In the genomic region with DNA sequence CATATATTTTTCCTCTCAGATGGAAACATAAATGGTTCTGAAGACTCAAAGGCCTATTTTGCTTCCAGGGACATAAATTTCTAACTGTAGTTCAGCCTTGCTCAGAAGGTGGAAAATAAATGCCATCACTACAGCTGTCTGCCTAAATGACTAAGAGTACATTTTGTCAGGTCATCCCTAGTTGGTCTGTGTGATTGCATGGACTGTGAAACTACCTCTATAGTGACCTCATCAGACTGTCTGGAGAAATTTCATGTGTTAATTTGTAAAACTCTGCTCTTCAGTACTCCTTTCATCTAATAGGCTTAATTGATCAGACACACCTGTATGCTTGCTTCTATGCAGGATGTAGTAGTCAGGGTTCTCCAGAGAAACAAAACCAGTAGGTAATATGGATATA, we compare ENCODE assay signal across 11 cellular contexts.
DNase-seq lines count a peak whose midpoint lies in the region; ATAC-seq and TF ChIP-seq lines count a peak whose summit lies in the region.
"Had no signal": no experiment of that assay in that cellular context is flagged by ENCODE, and none has a peak within 500 bp of the region (broad histone marks: within the 10 kb centered on the region; RNA-seq: fewer than 3 reads in every experiment).

No MANE protein-coding gene starts in this region.

- no peaks in the 10 kb centered on the region for H3K4me1 Mint-ChIP-seq in activated T-helper 2 cell treated with anti-CD3 and anti-CD28 coated beads, Interferon-gamma antibody, Interleukin-2, Interleukin-4, amounts not matched to agents 10 μg/mL and 5 μg/mL and 100 μg/mL, durations not matched to agents 14 hours and 24 hours and 36 hours (ENCODE audit: low read depth)
- H3K4me1 Mint-ChIP-seq: T-helper 17 cell had no signal

- H3K4me1 ChIP-seq in BE2C: no peaks in the 10 kb centered on the region
- no peaks in the 10 kb centered on the region for H3K4me1 ChIP-seq in ovary (ENCODE audit: insufficient read depth)

- no peak overlapping the region for H3K27ac Mint-ChIP-seq in activated T-helper 2 cell treated with anti-CD3 and anti-CD28 coated beads, Interferon-gamma antibody, Interleukin-2, Interleukin-4, amounts not matched to agents 10 μg/mL and 5 μg/mL and 100 μg/mL, durations not matched to agents 14 hours and 24 hours and 36 hours
- H3K27ac Mint-ChIP-seq: activated T-helper 1 cell treated with anti-CD3 and anti-CD28 coated beads, Interleukin-12 subunit alpha, Interleukin-12 subunit beta, Interleukin-2, Interleukin-4 antibody, amounts not matched to agents 30 ng/mL and 10 ng/mL and 1 ng/mL, durations not matched to agents 14 hours and 24 hours and 36 hours; T-helper 17 cell had no signal

- TF ChIP-seq CTCF in BE2C (IDR thresholded peaks at IDR 0.05; ENCODE audit: low read depth, low read length) (peak; percentile 35), ovary (IDR thresholded peaks at IDR 0.05) (no peak)

- H3K9me3 Mint-ChIP-seq in activated T-helper 2 cell treated with anti-CD3 and anti-CD28 coated beads, Interferon-gamma antibody, Interleukin-2, Interleukin-4, amounts not matched to agents 10 μg/mL and 5 μg/mL and 100 μg/mL, durations not matched to agents 14 hours and 24 hours and 36 hours: peaks cover 21% of the 10 kb centered on the region

- no peaks in the 10 kb centered on the region for H3K36me3 Mint-ChIP-seq in activated T-helper 2 cell treated with anti-CD3 and anti-CD28 coated beads, Interferon-gamma antibody, Interleukin-2, Interleukin-4, amounts not matched to agents 10 μg/mL and 5 μg/mL and 100 μg/mL, durations not matched to agents 14 hours and 24 hours and 36 hours (ENCODE audit: low read depth)

- H3K27me3 Mint-ChIP-seq in activated T-helper 2 cell treated with anti-CD3 and anti-CD28 coated beads, Interferon-gamma antibody, Interleukin-2, Interleukin-4, amounts not matched to agents 10 μg/mL and 5 μg/mL and 100 μg/mL, durations not matched to agents 14 hours and 24 hours and 36 hours (ENCODE audit: low read depth): no peaks in the 10 kb centered on the region
- H3K27me3 Mint-ChIP-seq: T-helper 17 cell had no signal

- H3K27me3 ChIP-seq in BE2C (no peaks in the 10 kb centered on the region), ovary (no peaks in the 10 kb centered on the region)

- H3K4me3 ChIP-seq in BE2C (ENCODE audit: low read depth, low read length) (no peak overlapping the region), ovary (no peak overlapping the region)

- no peak for TF ChIP-seq EP300 in ovary (IDR thresholded peaks at IDR 0.05)

- intact Hi-C loops in ovary (cut with DNase I): no loop called here
- intact Hi-C loops in cardiac septum (cut with DNase I): no loop called here
- intact Hi-C loops in activated T-helper 2 cell treated with anti-CD3 and anti-CD28 coated beads, Interferon-gamma antibody, Interleukin-2, Interleukin-4, amounts not matched to agents 10 μg/mL and 5 μg/mL and 100 μg/mL, durations not matched to agents 14 hours and 24 hours and 36 hours (cut with micrococcal nuclease): no loop called here

- no peak for TF ChIP-seq POLR2A in ovary (IDR thresholded peaks at IDR 0.05)

- no peak overlapping the region for H3K27ac ChIP-seq in ovary

- DNase-seq in BE2C (no peak), RKO (ENCODE audit: low spot score) (peak; percentile 71), ovary (no peak), cardiac septum (ENCODE audit: low spot score) (no peak), DMS 273 (lab: John Stamatoyannopoulos, UW; ENCODE audit: unreplicated experiment) (no peak)
- DNase-seq in activated T-helper 2 cell treated with anti-CD3 and anti-CD28 coated beads, Interferon-gamma antibody, Interleukin-2, Interleukin-4, amounts not matched to agents 10 μg/mL and 5 μg/mL and 100 μg/mL, durations not matched to agents 14 hours and 24 hours and 36 hours (ENCODE audit: low spot score): no peak
- DNase-seq: NCI-H2029, T-helper 17 cell had no signal

- H3K9me3 ChIP-seq in BE2C (no peaks in the 10 kb centered on the region), ovary (no peaks in the 10 kb centered on the region)

- ATAC-seq in GM19452 (IDR thresholded peaks at IDR 0.05; ENCODE audit: unreplicated experiment): peak; percentile 71
- ATAC-seq in HG03378 (IDR thresholded peaks at IDR 0.05; ENCODE audit: unreplicated experiment): peak; percentile 82
- ATAC-seq: T-helper 17 cell had no signal

- no peak overlapping the region for H3K4me3 Mint-ChIP-seq in activated T-helper 2 cell treated with anti-CD3 and anti-CD28 coated beads, Interferon-gamma antibody, Interleukin-2, Interleukin-4, amounts not matched to agents 10 μg/mL and 5 μg/mL and 100 μg/mL, durations not matched to agents 14 hours and 24 hours and 36 hours (ENCODE audit: low read depth)
- H3K4me3 Mint-ChIP-seq: activated T-helper 1 cell treated with anti-CD3 and anti-CD28 coated beads, Interleukin-12 subunit alpha, Interleukin-12 subunit beta, Interleukin-2, Interleukin-4 antibody, amounts not matched to agents 30 ng/mL and 10 ng/mL and 1 ng/mL, durations not matched to agents 14 hours and 24 hours and 36 hours; T-helper 17 cell had no signal

- H3K36me3 ChIP-seq in BE2C (no peaks in the 10 kb centered on the region), ovary (no peaks in the 10 kb centered on the region)
